In the genomic region with DNA sequence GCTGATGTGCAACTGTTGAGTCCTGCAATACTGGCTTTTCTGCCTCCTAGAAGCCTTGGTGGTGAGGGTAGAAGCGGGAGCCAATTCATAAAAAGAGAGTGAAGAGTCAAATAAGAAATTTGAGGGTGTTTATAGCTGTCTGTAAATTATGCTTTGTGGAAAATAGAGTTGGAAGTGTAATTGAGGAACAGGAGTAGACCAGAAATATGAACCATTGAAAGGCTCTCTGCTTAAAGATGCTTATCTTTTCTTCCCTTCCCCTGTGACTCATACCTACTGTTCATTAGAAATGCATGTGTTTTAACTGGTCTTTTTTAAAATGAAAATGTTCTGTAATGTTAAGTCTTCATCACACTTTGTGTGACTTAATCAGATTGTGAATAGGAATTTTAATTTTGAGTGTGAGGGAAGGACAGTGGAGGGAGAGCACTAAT, we compare ENCODE assay signal across 9 cellular contexts.
DNase-seq lines count a peak whose midpoint lies in the region; ATAC-seq and TF ChIP-seq lines count a peak whose summit lies in the region.
"Had no signal": no experiment of that assay in that cellular context is flagged by ENCODE, and none has a peak within 500 bp of the region (broad histone marks: within the 10 kb centered on the region; RNA-seq: fewer than 3 reads in every experiment).

No MANE protein-coding gene starts in this region.

- ATAC-seq in HG03460 (IDR thresholded peaks at IDR 0.05; ENCODE audit: unreplicated experiment), result no peak
- no peak for ATAC-seq in gastroesophageal sphincter
- ATAC-seq in HG02852 (IDR thresholded peaks at IDR 0.05; ENCODE audit: unreplicated experiment), result no peak
- ATAC-seq: gastrocnemius medialis had no signal

- H3K4me1 ChIP-seq in gastroesophageal sphincter, result peaks cover 0 to 25% (median 0%) of the 10 kb centered on the region in 3 donors

- no peak overlapping the region for H3K4me3 ChIP-seq in NB4 (ENCODE audit: low read depth, low read length)
- no peak overlapping the region for H3K4me3 ChIP-seq in gastroesophageal sphincter
- H3K4me3 ChIP-seq: gastrocnemius medialis had no signal

- peaks cover 0 to 6% (median 0%) of the 10 kb centered on the region in 3 donors for H3K9me3 ChIP-seq in gastroesophageal sphincter
- H3K9me3 ChIP-seq: gastrocnemius medialis had no signal

- TF ChIP-seq EP300 in gastroesophageal sphincter (IDR thresholded peaks at IDR 0.05), result no peak

- no peaks in the 10 kb centered on the region for H3K36me3 ChIP-seq in gastroesophageal sphincter

- 57% methylated on average over 1 of the region's 1 CpG; no CpG with 5 or more reads in 1 of the 2 donors for WGBS in gastroesophageal sphincter (ENCODE audit: low coverage in 1 of 2), 2 donors

- no peak overlapping the region for H3K27ac ChIP-seq in gastroesophageal sphincter
- H3K27ac ChIP-seq: gastrocnemius medialis had no signal

- no peaks in the 10 kb centered on the region for H3K27me3 ChIP-seq in gastroesophageal sphincter
- H3K27me3 ChIP-seq: gastrocnemius medialis had no signal

- TF ChIP-seq CTCF in NB4 (IDR thresholded peaks at IDR 0.05; ENCODE audit: low read depth, low read length) (no peak), gastroesophageal sphincter (IDR thresholded peaks at IDR 0.05) (no peak)

- peak; percentile 21 for DNase-seq in GM04503 (ENCODE audit: low read depth)
- peak; percentile 67 for DNase-seq in NB4 (ENCODE audit: low read depth)
- peak; percentile 49 for DNase-seq in amniotic epithelial cell (ENCODE audit: low read depth)
- peak; percentile 26 for DNase-seq in non-pigmented ciliary epithelial cell (ENCODE audit: low read depth)
- no peak for DNase-seq in NCI-H1694 treated with DMSO at 0.1 percent for 48 hours (lab: John Stamatoyannopoulos, UW)
- DNase-seq: gastrocnemius medialis had no signal

- TF ChIP-seq POLR2A in NB4 (IDR thresholded peaks at IDR 0.05; ENCODE audit: extremely low read depth, insufficient read length), result no peak
- no peak for TF ChIP-seq POLR2A in gastroesophageal sphincter (IDR thresholded peaks at IDR 0.05)
